ENCODE assay signal across 1 cellular context in the genomic region with DNA sequence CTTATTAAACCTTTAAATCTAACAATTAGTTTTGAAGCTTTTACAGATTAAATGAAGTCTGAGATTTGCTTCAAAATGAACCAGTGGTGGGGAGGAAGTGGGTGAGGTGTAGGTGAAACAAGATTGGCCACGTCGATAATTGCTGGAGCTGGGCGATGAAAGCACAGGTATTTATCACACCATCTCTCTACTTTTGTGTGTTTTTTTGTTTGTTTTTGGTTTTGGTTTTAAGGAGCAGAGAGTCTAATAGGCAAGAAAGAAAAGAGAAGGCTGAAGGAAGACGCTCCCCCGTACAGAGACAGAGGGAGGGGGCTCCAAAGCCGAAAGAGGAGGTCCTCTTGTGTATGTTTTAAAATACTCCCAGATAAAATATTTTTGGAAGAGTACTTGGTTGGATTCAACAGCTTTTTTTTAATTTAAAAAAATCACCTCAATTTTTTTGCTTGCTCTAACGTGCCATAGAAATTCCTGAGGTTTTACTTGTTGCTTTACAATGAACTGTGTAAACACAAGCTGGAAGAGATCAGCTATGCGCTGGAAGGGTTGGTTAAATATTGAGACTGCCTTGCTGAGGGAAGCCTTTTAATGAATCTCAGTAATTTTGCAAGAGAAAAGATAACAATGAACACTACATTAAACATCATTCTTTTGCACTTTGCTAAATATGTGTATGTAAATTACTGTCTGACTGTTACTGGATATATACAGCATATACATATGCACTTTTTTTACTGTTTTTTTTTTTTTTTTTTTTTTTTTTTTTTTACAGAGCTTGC.
TF ChIP-seq lines count a peak whose summit lies in the region.

No MANE protein-coding gene starts in this region.

TF ChIP-seq in HepG2, 621 proteins besides CTCF, POLR2A, EP300 and RAD21 (continued from another document):
- TF ChIP-seq, protein P1, sequence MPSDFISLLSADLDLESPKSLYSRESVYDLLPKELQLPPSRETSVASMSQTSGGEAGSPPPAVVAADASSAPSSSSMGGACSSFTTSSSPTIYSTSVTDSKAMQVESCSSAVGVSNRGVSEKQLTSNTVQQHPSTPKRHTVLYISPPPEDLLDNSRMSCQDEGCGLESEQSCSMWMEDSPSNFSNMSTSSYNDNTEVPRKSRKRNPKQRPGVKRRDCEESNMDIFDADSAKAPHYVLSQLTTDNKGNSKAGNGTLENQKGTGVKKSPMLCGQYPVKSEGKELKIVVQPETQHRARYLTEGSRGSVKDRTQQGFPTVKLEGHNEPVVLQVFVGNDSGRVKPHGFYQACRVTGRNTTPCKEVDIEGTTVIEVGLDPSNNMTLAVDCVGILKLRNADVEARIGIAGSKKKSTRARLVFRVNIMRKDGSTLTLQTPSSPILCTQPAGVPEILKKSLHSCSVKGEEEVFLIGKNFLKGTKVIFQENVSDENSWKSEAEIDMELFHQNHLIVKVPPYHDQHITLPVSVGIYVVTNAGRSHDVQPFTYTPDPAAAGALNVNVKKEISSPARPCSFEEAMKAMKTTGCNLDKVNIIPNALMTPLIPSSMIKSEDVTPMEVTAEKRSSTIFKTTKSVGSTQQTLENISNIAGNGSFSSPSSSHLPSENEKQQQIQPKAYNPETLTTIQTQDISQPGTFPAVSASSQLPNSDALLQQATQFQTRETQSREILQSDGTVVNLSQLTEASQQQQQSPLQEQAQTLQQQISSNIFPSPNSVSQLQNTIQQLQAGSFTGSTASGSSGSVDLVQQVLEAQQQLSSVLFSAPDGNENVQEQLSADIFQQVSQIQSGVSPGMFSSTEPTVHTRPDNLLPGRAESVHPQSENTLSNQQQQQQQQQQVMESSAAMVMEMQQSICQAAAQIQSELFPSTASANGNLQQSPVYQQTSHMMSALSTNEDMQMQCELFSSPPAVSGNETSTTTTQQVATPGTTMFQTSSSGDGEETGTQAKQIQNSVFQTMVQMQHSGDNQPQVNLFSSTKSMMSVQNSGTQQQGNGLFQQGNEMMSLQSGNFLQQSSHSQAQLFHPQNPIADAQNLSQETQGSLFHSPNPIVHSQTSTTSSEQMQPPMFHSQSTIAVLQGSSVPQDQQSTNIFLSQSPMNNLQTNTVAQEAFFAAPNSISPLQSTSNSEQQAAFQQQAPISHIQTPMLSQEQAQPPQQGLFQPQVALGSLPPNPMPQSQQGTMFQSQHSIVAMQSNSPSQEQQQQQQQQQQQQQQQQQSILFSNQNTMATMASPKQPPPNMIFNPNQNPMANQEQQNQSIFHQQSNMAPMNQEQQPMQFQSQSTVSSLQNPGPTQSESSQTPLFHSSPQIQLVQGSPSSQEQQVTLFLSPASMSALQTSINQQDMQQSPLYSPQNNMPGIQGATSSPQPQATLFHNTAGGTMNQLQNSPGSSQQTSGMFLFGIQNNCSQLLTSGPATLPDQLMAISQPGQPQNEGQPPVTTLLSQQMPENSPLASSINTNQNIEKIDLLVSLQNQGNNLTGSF (CRISPR knock-in tag; IDR thresholded peaks at IDR 0.05), result no peak
- TF ChIP-seq NCOA2 (CRISPR knock-in tag; IDR thresholded peaks at IDR 0.05) (peak; percentile 80), TCF7L2 (IDR thresholded peaks at IDR 0.05; ENCODE audit: low read depth, low read length) (no peak), GABPA (IDR thresholded peaks at IDR 0.05; ENCODE audit: low read depth, low read length) (no peak), GABPA (CRISPR knock-in tag; IDR thresholded peaks at IDR 0.05; ENCODE audit: low read depth) (peak; percentile 18; the same call in 1 of the 2 replicates), RFX1 (IDR thresholded peaks at IDR 0.05) (no peak), ARHGAP35 (CRISPR knock-in tag; IDR thresholded peaks at IDR 0.05; ENCODE audit: borderline replicate concordance) (no peak), ZSCAN31 (CRISPR knock-in tag; IDR thresholded peaks at IDR 0.05; ENCODE audit: low read depth) (no peak), ZFP82 (CRISPR knock-in tag; IDR thresholded peaks at IDR 0.05; ENCODE audit: borderline replicate concordance) (no peak), ZNF670 (CRISPR knock-in tag; IDR thresholded peaks at IDR 0.05; ENCODE audit: borderline replicate concordance) (no peak)
- TF ChIP-seq, protein P2, sequence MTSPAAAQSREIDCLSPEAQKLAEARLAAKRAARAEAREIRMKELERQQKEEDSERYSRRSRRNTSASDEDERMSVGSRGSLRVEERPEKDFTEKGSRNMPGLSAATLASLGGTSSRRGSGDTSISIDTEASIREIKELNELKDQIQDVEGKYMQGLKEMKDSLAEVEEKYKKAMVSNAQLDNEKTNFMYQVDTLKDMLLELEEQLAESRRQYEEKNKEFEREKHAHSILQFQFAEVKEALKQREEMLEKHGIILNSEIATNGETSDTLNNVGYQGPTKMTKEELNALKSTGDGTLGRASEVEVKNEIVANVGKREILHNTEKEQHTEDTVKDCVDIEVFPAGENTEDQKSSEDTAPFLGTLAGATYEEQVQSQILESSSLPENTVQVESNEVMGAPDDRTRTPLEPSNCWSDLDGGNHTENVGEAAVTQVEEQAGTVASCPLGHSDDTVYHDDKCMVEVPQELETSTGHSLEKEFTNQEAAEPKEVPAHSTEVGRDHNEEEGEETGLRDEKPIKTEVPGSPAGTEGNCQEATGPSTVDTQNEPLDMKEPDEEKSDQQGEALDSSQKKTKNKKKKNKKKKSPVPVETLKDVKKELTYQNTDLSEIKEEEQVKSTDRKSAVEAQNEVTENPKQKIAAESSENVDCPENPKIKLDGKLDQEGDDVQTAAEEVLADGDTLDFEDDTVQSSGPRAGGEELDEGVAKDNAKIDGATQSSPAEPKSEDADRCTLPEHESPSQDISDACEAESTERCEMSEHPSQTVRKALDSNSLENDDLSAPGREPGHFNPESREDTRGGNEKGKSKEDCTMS (CRISPR knock-in tag; conservative IDR thresholded peaks at IDR 0.05), result no peak
- TF ChIP-seq, protein P3, sequence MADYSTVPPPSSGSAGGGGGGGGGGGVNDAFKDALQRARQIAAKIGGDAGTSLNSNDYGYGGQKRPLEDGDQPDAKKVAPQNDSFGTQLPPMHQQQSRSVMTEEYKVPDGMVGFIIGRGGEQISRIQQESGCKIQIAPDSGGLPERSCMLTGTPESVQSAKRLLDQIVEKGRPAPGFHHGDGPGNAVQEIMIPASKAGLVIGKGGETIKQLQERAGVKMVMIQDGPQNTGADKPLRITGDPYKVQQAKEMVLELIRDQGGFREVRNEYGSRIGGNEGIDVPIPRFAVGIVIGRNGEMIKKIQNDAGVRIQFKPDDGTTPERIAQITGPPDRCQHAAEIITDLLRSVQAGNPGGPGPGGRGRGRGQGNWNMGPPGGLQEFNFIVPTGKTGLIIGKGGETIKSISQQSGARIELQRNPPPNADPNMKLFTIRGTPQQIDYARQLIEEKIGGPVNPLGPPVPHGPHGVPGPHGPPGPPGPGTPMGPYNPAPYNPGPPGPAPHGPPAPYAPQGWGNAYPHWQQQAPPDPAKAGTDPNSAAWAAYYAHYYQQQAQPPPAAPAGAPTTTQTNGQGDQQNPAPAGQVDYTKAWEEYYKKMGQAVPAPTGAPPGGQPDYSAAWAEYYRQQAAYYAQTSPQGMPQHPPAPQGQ (CRISPR knock-in tag; IDR thresholded peaks at IDR 0.05; ENCODE audit: borderline replicate concordance), result no peak
- TF ChIP-seq, protein P4, sequence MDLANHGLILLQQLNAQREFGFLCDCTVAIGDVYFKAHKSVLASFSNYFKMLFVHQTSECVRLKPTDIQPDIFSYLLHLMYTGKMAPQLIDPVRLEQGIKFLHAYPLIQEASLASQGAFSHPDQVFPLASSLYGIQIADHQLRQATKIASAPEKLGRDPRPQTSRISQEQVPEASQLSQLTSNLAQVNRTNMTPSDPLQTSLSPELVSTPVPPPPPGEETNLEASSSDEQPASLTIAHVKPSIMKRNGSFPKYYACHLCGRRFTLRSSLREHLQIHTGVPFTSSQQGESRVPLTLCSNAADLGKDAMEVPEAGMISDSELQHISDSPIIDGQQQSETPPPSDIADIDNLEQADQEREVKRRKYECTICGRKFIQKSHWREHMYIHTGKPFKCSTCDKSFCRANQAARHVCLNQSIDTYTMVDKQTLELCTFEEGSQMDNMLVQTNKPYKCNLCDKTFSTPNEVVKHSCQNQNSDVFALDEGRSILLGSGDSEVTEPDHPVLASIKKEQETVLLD (CRISPR knock-in tag; IDR thresholded peaks at IDR 0.05; ENCODE audit: low read depth), result no peak
- TF ChIP-seq, protein P5, sequence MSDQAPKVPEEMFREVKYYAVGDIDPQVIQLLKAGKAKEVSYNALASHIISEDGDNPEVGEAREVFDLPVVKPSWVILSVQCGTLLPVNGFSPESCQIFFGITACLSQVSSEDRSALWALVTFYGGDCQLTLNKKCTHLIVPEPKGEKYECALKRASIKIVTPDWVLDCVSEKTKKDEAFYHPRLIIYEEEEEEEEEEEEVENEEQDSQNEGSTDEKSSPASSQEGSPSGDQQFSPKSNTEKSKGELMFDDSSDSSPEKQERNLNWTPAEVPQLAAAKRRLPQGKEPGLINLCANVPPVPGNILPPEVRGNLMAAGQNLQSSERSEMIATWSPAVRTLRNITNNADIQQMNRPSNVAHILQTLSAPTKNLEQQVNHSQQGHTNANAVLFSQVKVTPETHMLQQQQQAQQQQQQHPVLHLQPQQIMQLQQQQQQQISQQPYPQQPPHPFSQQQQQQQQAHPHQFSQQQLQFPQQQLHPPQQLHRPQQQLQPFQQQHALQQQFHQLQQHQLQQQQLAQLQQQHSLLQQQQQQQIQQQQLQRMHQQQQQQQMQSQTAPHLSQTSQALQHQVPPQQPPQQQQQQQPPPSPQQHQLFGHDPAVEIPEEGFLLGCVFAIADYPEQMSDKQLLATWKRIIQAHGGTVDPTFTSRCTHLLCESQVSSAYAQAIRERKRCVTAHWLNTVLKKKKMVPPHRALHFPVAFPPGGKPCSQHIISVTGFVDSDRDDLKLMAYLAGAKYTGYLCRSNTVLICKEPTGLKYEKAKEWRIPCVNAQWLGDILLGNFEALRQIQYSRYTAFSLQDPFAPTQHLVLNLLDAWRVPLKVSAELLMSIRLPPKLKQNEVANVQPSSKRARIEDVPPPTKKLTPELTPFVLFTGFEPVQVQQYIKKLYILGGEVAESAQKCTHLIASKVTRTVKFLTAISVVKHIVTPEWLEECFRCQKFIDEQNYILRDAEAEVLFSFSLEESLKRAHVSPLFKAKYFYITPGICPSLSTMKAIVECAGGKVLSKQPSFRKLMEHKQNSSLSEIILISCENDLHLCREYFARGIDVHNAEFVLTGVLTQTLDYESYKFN (CRISPR knock-in tag; conservative IDR thresholded peaks at IDR 0.05), result peak; percentile 69
